ENCODE assay signal across 1 cellular context in genomic region chr10:4151466-4151865, GRCh38.
TF ChIP-seq lines count a peak whose summit lies in the region.

No MANE protein-coding gene starts in this region.

TF ChIP-seq in WTC11, 78 proteins besides CTCF, POLR2A, EP300 and RAD21 (continued from another document):
- TF ChIP-seq, protein P1, sequence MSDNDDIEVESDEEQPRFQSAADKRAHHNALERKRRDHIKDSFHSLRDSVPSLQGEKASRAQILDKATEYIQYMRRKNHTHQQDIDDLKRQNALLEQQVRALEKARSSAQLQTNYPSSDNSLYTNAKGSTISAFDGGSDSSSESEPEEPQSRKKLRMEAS (CRISPR knock-in tag; IDR thresholded peaks at IDR 0.05) = no peak
- TF ChIP-seq NFATC4 (CRISPR knock-in tag; IDR thresholded peaks at IDR 0.05) (no peak), JUN (CRISPR knock-in tag; IDR thresholded peaks at IDR 0.05) (no peak)
- TF ChIP-seq, protein P2, sequence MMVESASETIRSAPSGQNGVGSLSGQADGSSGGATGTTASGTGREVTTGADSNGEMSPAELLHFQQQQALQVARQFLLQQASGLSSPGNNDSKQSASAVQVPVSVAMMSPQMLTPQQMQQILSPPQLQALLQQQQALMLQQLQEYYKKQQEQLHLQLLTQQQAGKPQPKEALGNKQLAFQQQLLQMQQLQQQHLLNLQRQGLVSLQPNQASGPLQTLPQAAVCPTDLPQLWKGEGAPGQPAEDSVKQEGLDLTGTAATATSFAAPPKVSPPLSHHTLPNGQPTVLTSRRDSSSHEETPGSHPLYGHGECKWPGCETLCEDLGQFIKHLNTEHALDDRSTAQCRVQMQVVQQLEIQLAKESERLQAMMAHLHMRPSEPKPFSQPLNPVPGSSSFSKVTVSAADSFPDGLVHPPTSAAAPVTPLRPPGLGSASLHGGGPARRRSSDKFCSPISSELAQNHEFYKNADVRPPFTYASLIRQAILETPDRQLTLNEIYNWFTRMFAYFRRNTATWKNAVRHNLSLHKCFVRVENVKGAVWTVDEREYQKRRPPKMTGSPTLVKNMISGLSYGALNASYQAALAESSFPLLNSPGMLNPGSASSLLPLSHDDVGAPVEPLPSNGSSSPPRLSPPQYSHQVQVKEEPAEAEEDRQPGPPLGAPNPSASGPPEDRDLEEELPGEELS (CRISPR knock-in tag; IDR thresholded peaks at IDR 0.05) = no peak
